In the genomic region with DNA sequence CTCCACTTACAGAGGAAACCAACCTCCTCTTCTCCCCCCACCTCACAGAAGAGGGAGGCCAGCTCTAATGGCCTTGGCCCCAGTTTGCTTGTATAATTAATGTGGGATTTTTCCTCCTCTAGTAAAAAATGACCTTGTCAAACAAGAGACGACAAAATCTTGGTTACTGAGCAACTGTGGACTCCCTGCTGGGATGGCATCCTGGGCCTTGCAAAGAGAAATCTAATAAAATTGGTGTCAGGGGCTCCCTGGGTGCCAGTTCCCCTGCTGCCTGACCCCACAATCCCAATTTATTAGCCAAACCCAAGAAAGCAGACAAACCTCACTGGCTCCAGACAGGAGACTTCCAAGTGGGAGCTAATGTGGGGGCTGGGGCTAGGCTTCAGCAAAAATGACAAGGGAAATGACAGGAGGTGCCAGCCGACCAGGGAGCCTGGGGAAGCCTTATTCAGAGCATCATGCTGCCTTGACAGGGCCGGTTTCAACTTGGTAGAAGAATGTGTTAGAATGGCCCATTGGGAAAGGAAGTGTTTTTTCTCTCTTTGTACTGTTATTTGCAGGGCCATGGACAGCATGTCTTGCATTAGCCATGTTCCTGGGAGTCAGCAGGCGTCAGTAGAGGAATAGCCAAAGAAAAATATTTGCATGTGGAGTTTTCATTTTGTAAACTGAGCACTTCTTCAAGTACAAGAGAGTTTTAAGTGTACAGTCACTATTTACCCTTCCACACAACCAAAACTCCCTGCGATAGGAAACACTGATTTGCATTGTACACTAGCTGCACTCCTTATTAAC, we compare ENCODE assay signal across 14 cellular contexts.
A peak's percentile ranks its signal among the peaks of the same experiment; 100 is the strongest.
DNase-seq lines count a peak whose midpoint lies in the region; ATAC-seq and TF ChIP-seq lines count a peak whose summit lies in the region.
"Had no signal": no experiment of that assay in that cellular context is flagged by ENCODE, and none has a peak within 500 bp of the region (broad histone marks: within the 10 kb centered on the region; RNA-seq: fewer than 3 reads in every experiment).

No MANE protein-coding gene starts in this region.

- no peak for ATAC-seq in stimulated activated effector memory CD8-positive, alpha-beta T cell treated with anti-CD3 and anti-CD28 coated beads, Interleukin-12 subunit alpha, Interleukin-12 subunit beta, amount 100 ng/mL, for 72 hours
- ATAC-seq in sciatic nerve (no peak), HG03196 (IDR thresholded peaks at IDR 0.05; ENCODE audit: unreplicated experiment) (no peak), HG03039 (IDR thresholded peaks at IDR 0.05; ENCODE audit: unreplicated experiment) (no peak)
- ATAC-seq: activated CD8-positive, alpha-beta T cell treated with anti-CD3 and anti-CD28 coated beads, Interleukin-2, amount 10 ng/mL, durations not matched to agents 7 days and 5 days; left lobe of liver had no signal

- in situ Hi-C loops in G401 (cut with HindIII; ENCODE audit: low sequenced_read_pairs): no loop called here

- H3K36me3 Mint-ChIP-seq in osteocyte (ENCODE audit: unreplicated experiment): no peaks in the 10 kb centered on the region
- no peaks in the 10 kb centered on the region for H3K36me3 Mint-ChIP-seq in stimulated activated effector memory CD8-positive, alpha-beta T cell treated with anti-CD3 and anti-CD28 coated beads, Interleukin-12 subunit alpha, Interleukin-12 subunit beta, amount 100 ng/mL, for 72 hours

- no peak overlapping the region for H3K4me3 Mint-ChIP-seq in osteocyte (ENCODE audit: unreplicated experiment)
- no peak overlapping the region for H3K4me3 Mint-ChIP-seq in stimulated activated effector memory CD8-positive, alpha-beta T cell treated with anti-CD3 and anti-CD28 coated beads, Interleukin-12 subunit alpha, Interleukin-12 subunit beta, amount 100 ng/mL, for 72 hours
- H3K4me3 Mint-ChIP-seq: activated CD8-positive, alpha-beta T cell treated with anti-CD3 and anti-CD28 coated beads, Interleukin-2, amount 10 ng/mL, durations not matched to agents 7 days and 5 days had no signal

- peaks cover 9% of the 10 kb centered on the region for H3K9me3 Mint-ChIP-seq in osteocyte (ENCODE audit: unreplicated experiment)
- H3K9me3 Mint-ChIP-seq in stimulated activated effector memory CD8-positive, alpha-beta T cell treated with anti-CD3 and anti-CD28 coated beads, Interleukin-12 subunit alpha, Interleukin-12 subunit beta, amount 100 ng/mL, for 72 hours: peaks cover 8% of the 10 kb centered on the region

- DNase-seq in G401 (ENCODE audit: low spot score) (peak; percentile 13), NCI-H69 (lab: John Stamatoyannopoulos, UW) (peak; percentile 36), epithelial cell of esophagus (ENCODE audit: low read depth) (peak; percentile 15), osteocyte (ENCODE audit: extremely low spot score, unreplicated experiment) (no peak), sciatic nerve (ENCODE audit: low spot score) (no peak)
- DNase-seq in stimulated activated effector memory CD8-positive, alpha-beta T cell treated with anti-CD3 and anti-CD28 coated beads, Interleukin-12 subunit alpha, Interleukin-12 subunit beta, amount 100 ng/mL, for 72 hours (ENCODE audit: low spot score in 2 of 2): no peak
- DNase-seq: activated CD8-positive, alpha-beta T cell treated with anti-CD3 and anti-CD28 coated beads, Interleukin-2, amount 10 ng/mL, durations not matched to agents 7 days and 5 days; erythroblast; NCI-H748 treated with DMSO at 0.1 percent for 48 hours; Peyer's patch had no signal

- TF ChIP-seq CTCF in epithelial cell of esophagus (IDR thresholded peaks at IDR 0.05; ENCODE audit: insufficient read depth, low read depth, low read length, missing control alignments) (peak; percentile 49), osteocyte (IDR thresholded peaks at IDR 0.05) (peak; percentile 63)

- peaks cover 32% of the 10 kb centered on the region for H3K4me1 Mint-ChIP-seq in osteocyte (ENCODE audit: unreplicated experiment)
- H3K4me1 Mint-ChIP-seq in stimulated activated effector memory CD8-positive, alpha-beta T cell treated with anti-CD3 and anti-CD28 coated beads, Interleukin-12 subunit alpha, Interleukin-12 subunit beta, amount 100 ng/mL, for 72 hours: no peaks in the 10 kb centered on the region

- intact Hi-C loops in sciatic nerve (cut with DNase I): no loop called here

- H3K27me3 Mint-ChIP-seq in osteocyte (ENCODE audit: unreplicated experiment): no peaks in the 10 kb centered on the region

- no peak overlapping the region for H3K4me3 ChIP-seq in epithelial cell of esophagus (ENCODE audit: low read length)
- H3K4me3 ChIP-seq: Peyer's patch, prostate gland had no signal

- peak overlapping the region; percentile 62 for H3K27ac Mint-ChIP-seq in osteocyte (ENCODE audit: unreplicated experiment)
- H3K27ac Mint-ChIP-seq in stimulated activated effector memory CD8-positive, alpha-beta T cell treated with anti-CD3 and anti-CD28 coated beads, Interleukin-12 subunit alpha, Interleukin-12 subunit beta, amount 100 ng/mL, for 72 hours: no peak overlapping the region
- H3K27ac Mint-ChIP-seq: activated CD8-positive, alpha-beta T cell treated with anti-CD3 and anti-CD28 coated beads, Interleukin-2, amount 10 ng/mL, durations not matched to agents 7 days and 5 days had no signal

Comparison
In these comparisons a context has a peak if more than half of its experiments do, and no peak if none do; other contexts are left out.
1. DNase-seq: peak in G401 (single experiment), NCI-H69 (single experiment) and epithelial cell of esophagus (single experiment); none in osteocyte (single experiment), stimulated activated effector memory CD8-positive, alpha-beta T cell treated with anti-CD3 and anti-CD28 coated beads, Interleukin-12 subunit alpha, Interleukin-12 subunit beta, amount 100 ng/mL, for 72 hours (0 of 2) and sciatic nerve (single experiment).